In genomic region chr16:24609417-24609739, GRCh38 we compare ENCODE assay signal across 11 cellular contexts.
DNase-seq lines count a peak whose midpoint lies in the region; ATAC-seq and TF ChIP-seq lines count a peak whose summit lies in the region.
"Had no signal": no experiment of that assay in that cellular context is flagged by ENCODE, and none has a peak within 500 bp of the region (broad histone marks: within the 10 kb centered on the region; RNA-seq: fewer than 3 reads in every experiment).

No MANE protein-coding gene starts in this region.

- DNase-seq in cardiac muscle cell (ENCODE audit: low read depth in 1 of 2, low spot score in 1 of 2) (no peak), right atrium auricular region (ENCODE audit: low spot score) (no peak), memory B cell (ENCODE audit: low spot score in 2 of 2) (no peak), AG08396 (ENCODE audit: low spot score) (no peak)
- DNase-seq in activated CD4-positive, alpha-beta T cell treated with anti-CD3 and anti-CD28 coated beads, Interleukin-2, amount 10 ng/mL, durations not matched to agents 7 days and 5 days = no peak
- DNase-seq: central memory CD4-positive, alpha-beta T cell had no signal

- H3K4me1 ChIP-seq in cardiac muscle cell (ENCODE audit: low read depth) (peaks cover 5% of the 10 kb centered on the region), right atrium auricular region (peaks cover 0 to 10% of the 10 kb centered on the region in 2 donors)
- H3K4me1 ChIP-seq: prostate gland had no signal

- peaks cover 22% of the 10 kb centered on the region for H3K27me3 Mint-ChIP-seq in memory B cell
- peaks cover 45% of the 10 kb centered on the region for H3K27me3 Mint-ChIP-seq in activated CD4-positive, alpha-beta T cell treated with anti-CD3 and anti-CD28 coated beads, Interleukin-2, amount 10 ng/mL, durations not matched to agents 7 days and 5 days

- no peaks in the 10 kb centered on the region for H3K9me3 Mint-ChIP-seq in memory B cell
- H3K9me3 Mint-ChIP-seq in activated CD4-positive, alpha-beta T cell treated with anti-CD3 and anti-CD28 coated beads, Interleukin-2, amount 10 ng/mL, durations not matched to agents 7 days and 5 days = no peaks in the 10 kb centered on the region

- no peak overlapping the region for H3K27ac Mint-ChIP-seq in memory B cell
- H3K27ac Mint-ChIP-seq in activated CD4-positive, alpha-beta T cell treated with anti-CD3 and anti-CD28 coated beads, Interleukin-2, amount 10 ng/mL, durations not matched to agents 7 days and 5 days = no peak overlapping the region

- CTCF ChIA-PET in activated CD4-positive, alpha-beta T cell treated with anti-CD3 and anti-CD28 coated beads, Interleukin-2, amount 10 ng/mL, durations not matched to agents 7 days and 5 days (lab: Charles Lee) = interaction anchor here (1.7 kb wide), 1 partner anchor 10 kb away, joined by 4 read pairs; no protein-coding TSS in a partner anchor

- POLR2A ChIA-PET in activated CD4-positive, alpha-beta T cell treated with anti-CD3 and anti-CD28 coated beads, Interleukin-2, amount 10 ng/mL, durations not matched to agents 7 days and 5 days (lab: Charles Lee) = no interaction called here

- peak overlapping the region; percentile 74 for H3K4me3 Mint-ChIP-seq in memory B cell
- H3K4me3 Mint-ChIP-seq in activated CD4-positive, alpha-beta T cell treated with anti-CD3 and anti-CD28 coated beads, Interleukin-2, amount 10 ng/mL, durations not matched to agents 7 days and 5 days = no peak overlapping the region

- H3K4me3 ChIP-seq in cardiac muscle cell = peak overlapping the region; percentile 28
- H3K4me3 ChIP-seq in right atrium auricular region = peak overlapping the region in 1 of 2 donors; percentile 44
- H3K4me3 ChIP-seq: thyroid gland had no signal

- TF ChIP-seq CTCF in cardiac muscle cell (IDR thresholded peaks at IDR 0.05; ENCODE audit: low read depth, low read length) = no peak
- no peak for TF ChIP-seq CTCF in right atrium auricular region (IDR thresholded peaks at IDR 0.05)

- H3K4me1 Mint-ChIP-seq in memory B cell = peaks cover 5% of the 10 kb centered on the region
- H3K4me1 Mint-ChIP-seq in activated CD4-positive, alpha-beta T cell treated with anti-CD3 and anti-CD28 coated beads, Interleukin-2, amount 10 ng/mL, durations not matched to agents 7 days and 5 days = peaks cover 7% of the 10 kb centered on the region

- H3K9me3 ChIP-seq in cardiac muscle cell (ENCODE audit: low read depth) = no peaks in the 10 kb centered on the region
- H3K9me3 ChIP-seq in right atrium auricular region = peaks cover 0 to 1% of the 10 kb centered on the region in 2 donors
- H3K9me3 ChIP-seq: prostate gland, thyroid gland had no signal

- peaks cover 37% of the 10 kb centered on the region for H3K27me3 ChIP-seq in cardiac muscle cell
- H3K27me3 ChIP-seq in right atrium auricular region = no peaks in the 10 kb centered on the region

- no peaks in the 10 kb centered on the region for H3K36me3 Mint-ChIP-seq in memory B cell
- H3K36me3 Mint-ChIP-seq in activated CD4-positive, alpha-beta T cell treated with anti-CD3 and anti-CD28 coated beads, Interleukin-2, amount 10 ng/mL, durations not matched to agents 7 days and 5 days (ENCODE audit: low read depth) = no peaks in the 10 kb centered on the region

- H3K36me3 ChIP-seq in cardiac muscle cell (no peaks in the 10 kb centered on the region), right atrium auricular region (no peaks in the 10 kb centered on the region)
- H3K36me3 ChIP-seq: prostate gland, thyroid gland had no signal

- ATAC-seq in memory B cell (ENCODE audit: low read depth) = peak; percentile 25
- ATAC-seq in GM21515 (IDR thresholded peaks at IDR 0.05; ENCODE audit: unreplicated experiment) = no peak

- H3K27ac ChIP-seq in cardiac muscle cell (no peak overlapping the region), right atrium auricular region (no peak overlapping the region), angular gyrus (ENCODE audit: low read depth, low read length) (peak overlapping the region; percentile 76), temporal lobe (ENCODE audit: low read depth, low read length) (peak overlapping the region; percentile 27)
- H3K27ac ChIP-seq: prostate gland, thyroid gland had no signal

Comparison
In these comparisons a context has a peak if more than half of its experiments do, and no peak if none do; other contexts are left out.
1. H3K27ac ChIP-seq: peak in angular gyrus (single experiment) and temporal lobe (single experiment); none in cardiac muscle cell (single experiment) and right atrium auricular region (0 of 2).